26 cellular contexts compared by ENCODE assay signal in genomic region chr2:42638080-42638784, GRCh38.
DNase-seq lines count a peak whose midpoint lies in the region; ATAC-seq, FAIRE-seq and TF ChIP-seq lines count a peak whose summit lies in the region.
"Had no signal": no experiment of that assay in that cellular context is flagged by ENCODE, and none has a peak within 500 bp of the region (broad histone marks: within the 10 kb centered on the region; RNA-seq: fewer than 3 reads in every experiment).

No MANE protein-coding gene starts in this region.

- in situ Hi-C loops in HepG2 (cut with HindIII; ENCODE audit: extremely low pct_ligation_motif_present, low pct_unique_long_range_greater_than_20kb) = no loop called here

- no peak for TF ChIP-seq RAD21 in HepG2 (CRISPR knock-in tag; IDR thresholded peaks at IDR 0.05)

- no peak overlapping the region for H2AFZ ChIP-seq in HepG2 (ENCODE audit: low read length)
- no peak overlapping the region for H2AFZ ChIP-seq in OCI-LY7 (ENCODE audit: low read length)
- no peak overlapping the region for H2AFZ ChIP-seq in hepatocyte

- BruUV-seq in HepG2 (replicated peaks; lab: Mats Ljungman, UMichigan) = no TSS peak
- no TSS peak for BruUV-seq in OCI-LY7 (replicated peaks; lab: Mats Ljungman, UMichigan)

- no peak overlapping the region for H3K9ac ChIP-seq in HepG2 (ENCODE audit: insufficient read depth, low read depth, low read length)
- H3K9ac ChIP-seq: SK-N-SH had no signal

- no peaks in the 10 kb centered on the region for H3K9me2 ChIP-seq in OCI-LY7 (ENCODE audit: insufficient read depth, low read length)
- H3K9me2 ChIP-seq in hepatocyte (replicated peaks; ENCODE audit: insufficient read depth) = no peaks in the 10 kb centered on the region
- H3K9me2 ChIP-seq: SK-N-SH had no signal

- intact Hi-C loops in HepG2 (cut with micrococcal nuclease; ENCODE audit: unreplicated experiment) (no loop called here), right lobe of liver (cut with DNase I) (no loop called here), OCI-LY7 (cut with micrococcal nuclease; ENCODE audit: unreplicated experiment) (no loop called here), left lung (cut with DNase I) (no loop called here)

- peak; percentile 35; the same call in 2 of the 3 replicates for ATAC-seq in HepG2
- no peak for ATAC-seq in right lobe of liver
- ATAC-seq in left lung = no peak
- ATAC-seq: activated CD4-positive, alpha-beta T cell treated with anti-CD3 and anti-CD28 coated beads for 36 hours; body of pancreas had no signal

- TF ChIP-seq CTCF in HepG2 (CRISPR knock-in tag; IDR thresholded peaks at IDR 0.05) = no peak
- TF ChIP-seq CTCF in right lobe of liver (IDR thresholded peaks at IDR 0.05) = no peak
- no peak for TF ChIP-seq CTCF in OCI-LY7 (conservative IDR thresholded peaks at IDR 0.05; ENCODE audit: low read length)
- no peak for TF ChIP-seq CTCF in hepatocyte (IDR thresholded peaks at IDR 0.05; ENCODE audit: poor library complexity)
- TF ChIP-seq CTCF in left lung (IDR thresholded peaks at IDR 0.05) = no peak

- H3K4me2 ChIP-seq in HepG2 (ENCODE audit: low read depth, low read length) (peak overlapping the region; percentile 60), OCI-LY7 (ENCODE audit: low read length) (peak overlapping the region; percentile 19; the same call in 1 of the 2 replicates), hepatocyte (peak overlapping the region; percentile 58)

- H3K36me3 ChIP-seq in HepG2 (replicated peaks in 1 of 2; ENCODE audit: control insufficient read depth in 1 of 2, insufficient read depth in 2 of 2, low read length in 2 of 2) (peaks cover 0 to 14% of the 10 kb centered on the region in 2 experiments; a peak in 3 of 5 replicates), right lobe of liver (no peaks in the 10 kb centered on the region), OCI-LY7 (ENCODE audit: insufficient read depth, low read length) (peaks cover 87% of the 10 kb centered on the region), hepatocyte (replicated peaks; ENCODE audit: insufficient read depth, low read depth) (no peaks in the 10 kb centered on the region), left lung (no peaks in the 10 kb centered on the region)
- H3K36me3 ChIP-seq: thoracic aorta, uterus had no signal

- H3K9me3 ChIP-seq in HepG2 (ENCODE audit: low read length) (no peaks in the 10 kb centered on the region), right lobe of liver (no peaks in the 10 kb centered on the region), OCI-LY7 (ENCODE audit: low read length) (no peaks in the 10 kb centered on the region), hepatocyte (ENCODE audit: low read depth) (no peaks in the 10 kb centered on the region), left lung (no peaks in the 10 kb centered on the region)
- H3K9me3 ChIP-seq: body of pancreas, SK-N-SH, thoracic aorta, uterus had no signal

- DNase-seq in HepG2 (ENCODE audit: low spot score) (no peak), right lobe of liver (no peak), OCI-LY7 (ENCODE audit: low spot score) (no peak), hepatocyte (ENCODE audit: low spot score) (no peak), C1 segment of cervical spinal cord (lab: John Stamatoyannopoulos, UW) (no peak), A172 (ENCODE audit: low spot score) (no peak), left lung (no peak)
- no peak for DNase-seq in stimulated activated CD4-positive, alpha-beta T cell treated with anti-CD3 and anti-CD28 coated beads, Interleukin-12 subunit alpha, Interleukin-12 subunit beta, amount 100 ng/mL, for 4 hours
- DNase-seq: activated CD4-positive, alpha-beta T cell treated with anti-CD3 and anti-CD28 coated beads for 36 hours; activated gamma-delta T cell treated with Interleukin-2 at 50 U/mL for 16 hours; activated T-cell treated with anti-CD3 and anti-CD28 coated beads, Interleukin-2, amount 50 U/mL, for 24 hours; body of pancreas; cerebellar nuclear complex; dorsolateral prefrontal cortex; GDM1; H7; islet precursor cell; naive B cell; NCI-H187 treated with DMSO at 0.1 percent for 48 hours; NCI-H226; NCI-H69; occipital lobe; SK-N-SH; T-helper 2 cell; uterus had no signal

- H3K27me3 ChIP-seq in HepG2 (ENCODE audit: control insufficient read depth in 1 of 2, insufficient read depth in 2 of 2, low read length in 2 of 2) (no peaks in the 10 kb centered on the region), right lobe of liver (no peaks in the 10 kb centered on the region), hepatocyte (no peaks in the 10 kb centered on the region), left lung (no peaks in the 10 kb centered on the region)
- H3K27me3 ChIP-seq: body of pancreas, dorsolateral prefrontal cortex, uterus had no signal

- H4K20me1 ChIP-seq in HepG2 (ENCODE audit: insufficient read depth, low read length) = no peaks in the 10 kb centered on the region
- no peaks in the 10 kb centered on the region; the same call in 1 of the 2 replicates for H4K20me1 ChIP-seq in OCI-LY7 (ENCODE audit: insufficient read depth, low read length)
- H4K20me1 ChIP-seq in hepatocyte (ENCODE audit: insufficient read depth, poor library complexity, severe bottlenecking) = no peaks in the 10 kb centered on the region

- H3K79me2 ChIP-seq in HepG2 (ENCODE audit: insufficient read depth, low read length) (peaks cover 7% of the 10 kb centered on the region), OCI-LY7 (ENCODE audit: insufficient read depth, low read depth, low read length) (peaks cover 79% of the 10 kb centered on the region), hepatocyte (peaks cover 26% of the 10 kb centered on the region)

- TF ChIP-seq POLR2A in HepG2 (IDR thresholded peaks at IDR 0.05; ENCODE audit: insufficient read depth in 1 of 2, low read depth in 2 of 2, low read length in 2 of 2) = no peak
- TF ChIP-seq POLR2A in right lobe of liver (IDR thresholded peaks at IDR 0.05) = no peak

- 90% methylated on average over 7 of the region's 7 CpGs for WGBS in HepG2 (ENCODE audit: low lambda C conversion rate)
- 92% methylated on average over 6 of the region's 7 CpGs for WGBS in right lobe of liver (ENCODE audit: insufficient coverage, low coverage, low lambda C conversion rate, missing lambda C conversion rate)
- WGBS in hepatocyte (ENCODE audit: low lambda C conversion rate, missing lambda C conversion rate) = 84% methylated on average over 7 of the region's 7 CpGs

- H3K4me1 ChIP-seq in HepG2 (ENCODE audit: insufficient read depth, low read length) = peaks cover 25% of the 10 kb centered on the region
- no peaks in the 10 kb centered on the region for H3K4me1 ChIP-seq in right lobe of liver
- peaks cover 26% of the 10 kb centered on the region for H3K4me1 ChIP-seq in OCI-LY7 (ENCODE audit: insufficient read depth, low read length, poor library complexity, severe bottlenecking)
- H3K4me1 ChIP-seq in hepatocyte (ENCODE audit: insufficient read depth) = peaks cover 16% of the 10 kb centered on the region
- no peaks in the 10 kb centered on the region for H3K4me1 ChIP-seq in left lung
- H3K4me1 ChIP-seq: uterus had no signal

- H3K4me3 ChIP-seq in HepG2 (replicated peaks in 1 of 3; ENCODE audit: insufficient read depth in 1 of 3, low read depth in 2 of 3, low read length in 3 of 3) = peak overlapping the region in 1 of 3 experiments; percentile 20; a peak in 1 of 6 replicates
- no peak overlapping the region for H3K4me3 ChIP-seq in right lobe of liver
- H3K4me3 ChIP-seq in OCI-LY7 (ENCODE audit: low read depth, low read length, poor library complexity, severe bottlenecking) = no peak overlapping the region
- H3K4me3 ChIP-seq in hepatocyte = no peak overlapping the region
- no peak overlapping the region for H3K4me3 ChIP-seq in left lung
- H3K4me3 ChIP-seq: body of pancreas, uterus had no signal

- POLR2A ChIA-PET in HepG2 (lab: Yijun Ruan, JAX) = interaction anchor here (0.6 to 1.3 kb wide), 2 partner anchors 69 to 137 kb away, joined by 4 read pairs; no protein-coding TSS in a partner anchor
- POLR2A ChIA-PET in OCI-LY7 (lab: Charles Lee) = interaction anchor here (0.6 to 2.6 kb wide), 12 partner anchors 9 to 394 kb away, joined by 3 to 7 read pairs (median 4); no protein-coding TSS in a partner anchor

- TF ChIP-seq EP300 in HepG2 (IDR thresholded peaks at IDR 0.05; ENCODE audit: low read depth in 2 of 2, low read length in 2 of 2) (no peak), HepG2 (CRISPR knock-in tag; IDR thresholded peaks at IDR 0.05; ENCODE audit: borderline replicate concordance) (no peak)

- peak overlapping the region; percentile 60 for H3K27ac ChIP-seq in HepG2 (ENCODE audit: extremely low read length, insufficient read depth, low read length)
- H3K27ac ChIP-seq in right lobe of liver = no peak overlapping the region
- peak overlapping the region; percentile 23 for H3K27ac ChIP-seq in OCI-LY7 (ENCODE audit: low read depth, low read length, poor library complexity, severe bottlenecking)
- H3K27ac ChIP-seq in hepatocyte = no peak overlapping the region
- no peak overlapping the region for H3K27ac ChIP-seq in left lung
- H3K27ac ChIP-seq: body of pancreas, dorsolateral prefrontal cortex, thoracic aorta had no signal

- FAIRE-seq in HepG2 (lab: Jason Lieb, UNC) = no peak

- CTCF ChIA-PET in HepG2 (lab: Yijun Ruan, JAX; ENCODE audit: low intra/inter-chr PET ratio, low total read pairs) (interaction anchor here (0.6 kb wide), 1 partner anchor 11 kb away, joined by 3 read pairs; no protein-coding TSS in a partner anchor), OCI-LY7 (lab: Charles Lee; ENCODE audit: unreplicated experiment) (no interaction called here)

TF ChIP-seq in HepG2, 621 proteins besides CTCF, POLR2A, EP300 and RAD21:
- TF ChIP-seq ZNF121 (CRISPR knock-in tag; IDR thresholded peaks at IDR 0.05) = peak; percentile 81; the same call in 1 of the 2 replicates
- TF ChIP-seq ZBTB38 (CRISPR knock-in tag; IDR thresholded peaks at IDR 0.05) = 0 out of 2 replicates have a peak, but pooled peaks have one; percentile 42
- TF ChIP-seq PRPF4 (IDR thresholded peaks at IDR 0.05; ENCODE audit: low read depth, low read length, poor library complexity, severe bottlenecking) = peak; percentile 31
- TF ChIP-seq MAFF (IDR thresholded peaks at IDR 0.05; ENCODE audit: low read depth, low read length) = peak; percentile 89
- no peak for TF ChIP-seq ATF4 (CRISPR knock-in tag; IDR thresholded peaks at IDR 0.05)
- TF ChIP-seq ZNF484 (CRISPR knock-in tag; IDR thresholded peaks at IDR 0.05; ENCODE audit: borderline replicate concordance, low read depth) = no peak
- TF ChIP-seq ZMYM2 (CRISPR knock-in tag; IDR thresholded peaks at IDR 0.05) = no peak
- peak; percentile 84 to 93 for TF ChIP-seq MAFK (conservative IDR thresholded peaks at IDR 0.05 in 1 of 2, IDR thresholded peaks at IDR 0.05 in 1 of 2; ENCODE audit: low read length in 2 of 2)

Comparison
In these comparisons a context has a peak if more than half of its experiments do, and no peak if none do; other contexts are left out.
1. H3K27ac ChIP-seq: peak in HepG2 (single experiment) and OCI-LY7 (single experiment); none in right lobe of liver (0 of 3), hepatocyte (single experiment) and left lung (0 of 2).
2. Peak in every context shown above with its lines, with median percentiles within 50 percentile points of each other: H3K4me2 ChIP-seq.